In the genomic region with DNA sequence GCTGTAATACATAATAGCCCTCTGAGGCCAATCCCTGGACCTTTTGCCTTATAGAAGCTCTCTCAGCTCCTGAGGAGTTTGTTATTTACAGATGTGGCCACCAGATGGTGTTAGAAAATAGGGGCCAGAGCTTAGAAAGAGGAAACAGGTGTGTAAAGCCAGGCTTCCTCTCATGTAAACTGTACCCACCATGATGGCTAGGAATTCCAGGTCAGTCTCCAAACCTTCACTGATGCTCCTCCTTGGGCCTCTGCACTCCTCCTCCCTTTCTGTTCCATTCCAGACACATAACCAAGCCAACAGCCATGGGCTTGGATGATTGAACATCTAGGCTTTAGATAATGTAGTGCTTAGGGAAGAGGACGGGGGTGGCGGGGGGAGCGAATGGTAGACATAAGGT, we compare ENCODE assay signal across 8 cellular contexts. TPM values are rescaled to one million over a fixed set of nuclear protein-coding genes. Genes with fewer than 3 reads are reported as not detected.
DNase-seq lines count a peak whose midpoint lies in the region; ATAC-seq and TF ChIP-seq lines count a peak whose summit lies in the region.

No MANE protein-coding gene starts in this region.

- TF ChIP-seq POLR2A in right lobe of liver (IDR thresholded peaks at IDR 0.05): no peak

- H3F3A ChIP-seq in OCI-LY1 (ENCODE audit: insufficient read depth, low read length): no peaks in the 10 kb centered on the region

- H4K20me1 ChIP-seq in OCI-LY1 (ENCODE audit: insufficient read depth, low read length): no peaks in the 10 kb centered on the region

- H3K27ac ChIP-seq in OCI-LY1 (ENCODE audit: low read depth, low read length, poor library complexity, severe bottlenecking) (no peak overlapping the region), right lobe of liver (no peak overlapping the region)

- H3K4me2 ChIP-seq in OCI-LY1 (ENCODE audit: low read length): no peak overlapping the region

- TF ChIP-seq CTCF in OCI-LY1 (IDR thresholded peaks at IDR 0.05; ENCODE audit: low read length): peak; percentile 64
- TF ChIP-seq CTCF in choroid plexus epithelial cell (conservative IDR thresholded peaks at IDR 0.05; ENCODE audit: low read depth, low read length): peak; percentile 75
- peak; percentile 55 to 70 (median 64) for TF ChIP-seq CTCF in right lobe of liver (IDR thresholded peaks at IDR 0.05)

- no peaks in the 10 kb centered on the region for H3K79me2 ChIP-seq in OCI-LY1 (ENCODE audit: insufficient read depth, low read length)

- H3K36me3 ChIP-seq in OCI-LY1 (ENCODE audit: insufficient read depth, low read length) (no peaks in the 10 kb centered on the region), right lobe of liver (no peaks in the 10 kb centered on the region)

- DNase-seq in DMS114 treated with DMSO at 0.1 percent for 48 hours (lab: John Stamatoyannopoulos, UW; ENCODE audit: unreplicated experiment): peak; percentile 10
- DNase-seq in Kasumi-1 (lab: John Stamatoyannopoulos, UW): peak; percentile 72 to 73
- DNase-seq in choroid plexus epithelial cell (ENCODE audit: low read depth): peak; percentile 79
- DNase-seq in right lobe of liver: no peak
- DNase-seq in activated T-cell treated with anti-CD3 and anti-CD28 coated beads, Interleukin-2, amount 50 U/mL, for 48 hours: no peak

- H3K27me3 ChIP-seq in OCI-LY1 (ENCODE audit: insufficient read depth, low read length): no peaks in the 10 kb centered on the region
- H3K27me3 ChIP-seq in right lobe of liver: no peaks in the 10 kb centered on the region

- H3K4me1 ChIP-seq in OCI-LY1 (ENCODE audit: insufficient read depth, low read length, severe bottlenecking) (peaks cover 4% of the 10 kb centered on the region), right lobe of liver (peaks cover 0 to 22% (median 0%) of the 10 kb centered on the region in 4 donors)

- H3K9me2 ChIP-seq in OCI-LY1 (ENCODE audit: low read depth, low read length): no peaks in the 10 kb centered on the region

- H3K4me3 ChIP-seq in OCI-LY1 (ENCODE audit: low read depth, low read length, poor library complexity, severe bottlenecking) (no peak overlapping the region), choroid plexus epithelial cell (ENCODE audit: low read depth, low read length) (no peak overlapping the region), right lobe of liver (no peak overlapping the region)

- intact Hi-C loops in right lobe of liver (cut with DNase I): no loop called here

- H2AFZ ChIP-seq in OCI-LY1 (ENCODE audit: low read length): no peak overlapping the region

- H3K9me3 ChIP-seq in OCI-LY1 (ENCODE audit: low read length): no peaks in the 10 kb centered on the region
- H3K9me3 ChIP-seq in right lobe of liver: no peaks in the 10 kb centered on the region

- 93% methylated on average over 3 of the region's 3 CpGs for WGBS in right lobe of liver (ENCODE audit: insufficient coverage, low coverage, low lambda C conversion rate, missing lambda C conversion rate)

- H3K9ac ChIP-seq in OCI-LY1 (ENCODE audit: low read length): no peak overlapping the region

- peak; percentile 56 for ATAC-seq in GM21447 (IDR thresholded peaks at IDR 0.05; ENCODE audit: unreplicated experiment)
- ATAC-seq in right lobe of liver: peak; percentile 86 to 90 (median 88)
- ATAC-seq in HG03457 (IDR thresholded peaks at IDR 0.05; ENCODE audit: unreplicated experiment): no peak

RNA-seq across cellular contexts. Expression of gene USP35, which starts 39.7 kb away (rescaled TPM):
- 10 to 100 TPM in 1 of 6 experiments, 1 to 10 TPM in 5; 5.3 to 10.1 (median 7.9) TPM for total RNA-seq in right lobe of liver

RNA-seq across cellular contexts. Expression of gene KCTD21, which starts 40.0 kb away (rescaled TPM):
- total RNA-seq in right lobe of liver: 10 to 100 TPM in 5 of 6 experiments, 1 to 10 TPM in 1; 9.6 to 15.6 (median 11.9) TPM

Comparison
In these comparisons a context has a peak if more than half of its experiments do, and no peak if none do; other contexts are left out.
1. DNase-seq: peak in DMS114 treated with DMSO at 0.1 percent for 48 hours (single experiment), Kasumi-1 (2 of 2) and choroid plexus epithelial cell (single experiment); none in right lobe of liver (0 of 3) and activated T-cell treated with anti-CD3 and anti-CD28 coated beads, Interleukin-2, amount 50 U/mL, for 48 hours (0 of 2).
2. Peak in every context shown above with its lines, with median percentiles within 50 percentile points of each other: CTCF ChIP-seq.